Comparison of ENCODE assay signal across 14 cellular contexts in genomic region chr15:69154684-69155083, GRCh38. TPM values are rescaled to one million over a fixed set of nuclear protein-coding genes. Genes with fewer than 3 reads are reported as not detected.
DNase-seq lines count a peak whose midpoint lies in the region; ATAC-seq, FAIRE-seq and TF ChIP-seq lines count a peak whose summit lies in the region.
"Had no signal": no experiment of that assay in that cellular context is flagged by ENCODE, and none has a peak within 500 bp of the region (broad histone marks: within the 10 kb centered on the region; RNA-seq: fewer than 3 reads in every experiment).

No MANE protein-coding gene starts in this region.

- H3K27me3 ChIP-seq in right lobe of liver (no peaks in the 10 kb centered on the region), HepG2 (ENCODE audit: control insufficient read depth in 1 of 2, insufficient read depth in 2 of 2, low read length in 2 of 2) (peaks cover 0 to 3% of the 10 kb centered on the region in 2 experiments; a peak in 2 of 5 replicates), adipocyte (replicated peaks; ENCODE audit: control insufficient read depth, insufficient read depth, low read length) (peaks cover 14% of the 10 kb centered on the region), adrenal gland (no peaks in the 10 kb centered on the region)
- H3K27me3 ChIP-seq: upper lobe of right lung had no signal

- H3K9ac ChIP-seq in HepG2 (ENCODE audit: insufficient read depth, low read depth, low read length) (no peak overlapping the region), adipocyte (ENCODE audit: low read length) (no peak overlapping the region)

- H3K4me3 ChIP-seq in right lobe of liver (no peak overlapping the region), HepG2 (replicated peaks in 1 of 3; ENCODE audit: insufficient read depth in 1 of 3, low read depth in 2 of 3, low read length in 3 of 3) (no peak overlapping the region), adipocyte (ENCODE audit: low read length) (no peak overlapping the region), foreskin fibroblast (ENCODE audit: low read depth in 1 of 2, low read length in 2 of 2) (no peak overlapping the region), adrenal gland (no peak overlapping the region)
- H3K4me3 ChIP-seq: HAP-1, skin epidermis, upper lobe of right lung had no signal

- no peak for FAIRE-seq in HepG2 (lab: Jason Lieb, UNC)

- no peak overlapping the region for H2AFZ ChIP-seq in HepG2 (ENCODE audit: low read length)

- H3K36me3 ChIP-seq in right lobe of liver (no peaks in the 10 kb centered on the region), HepG2 (replicated peaks in 1 of 2; ENCODE audit: control insufficient read depth in 1 of 2, insufficient read depth in 2 of 2, low read length in 2 of 2) (no peaks in the 10 kb centered on the region), adipocyte (ENCODE audit: control insufficient read depth, insufficient read depth, low read length, severe bottlenecking) (no peaks in the 10 kb centered on the region), adrenal gland (replicated peaks in 1 of 2) (no peaks in the 10 kb centered on the region)
- H3K36me3 ChIP-seq: HAP-1, upper lobe of right lung had no signal

- no peak overlapping the region for H3K4me2 ChIP-seq in HepG2 (ENCODE audit: low read depth, low read length)

- TF ChIP-seq CTCF in right lobe of liver (IDR thresholded peaks at IDR 0.05) (no peak), HepG2 (CRISPR knock-in tag; IDR thresholded peaks at IDR 0.05) (no peak), foreskin fibroblast (IDR thresholded peaks at IDR 0.05; ENCODE audit: low read depth, low read length) (no peak), adrenal gland (IDR thresholded peaks at IDR 0.05) (no peak)

- H3K27ac ChIP-seq in right lobe of liver (no peak overlapping the region), HepG2 (ENCODE audit: extremely low read length, insufficient read depth, low read length) (no peak overlapping the region), adrenal gland (no peak overlapping the region)
- H3K27ac ChIP-seq: skin epidermis, upper lobe of right lung had no signal

- CTCF ChIA-PET in HepG2 (lab: Yijun Ruan, JAX; ENCODE audit: low intra/inter-chr PET ratio, low total read pairs) = no interaction called here

- TF ChIP-seq RAD21 in HepG2 (CRISPR knock-in tag; IDR thresholded peaks at IDR 0.05) = no peak

- POLR2A ChIA-PET in HepG2 (lab: Yijun Ruan, JAX) = no interaction called here

- in situ Hi-C loops in HepG2 (cut with HindIII; ENCODE audit: extremely low pct_ligation_motif_present, low pct_unique_long_range_greater_than_20kb) = no loop called here

- H3K4me1 ChIP-seq in right lobe of liver = no peaks in the 10 kb centered on the region
- peaks cover 20% of the 10 kb centered on the region for H3K4me1 ChIP-seq in HepG2 (ENCODE audit: insufficient read depth, low read length)
- peaks cover 3% of the 10 kb centered on the region for H3K4me1 ChIP-seq in adipocyte (ENCODE audit: control insufficient read depth, insufficient read depth, low read length)
- H3K4me1 ChIP-seq in adrenal gland (replicated peaks in 1 of 2) = peaks cover 0 to 1% of the 10 kb centered on the region in 2 donors
- H3K4me1 ChIP-seq: upper lobe of right lung had no signal

- TF ChIP-seq POLR2A in right lobe of liver (IDR thresholded peaks at IDR 0.05) (no peak), HepG2 (IDR thresholded peaks at IDR 0.05; ENCODE audit: insufficient read depth in 1 of 2, low read depth in 2 of 2, low read length in 2 of 2) (no peak), adrenal gland (IDR thresholded peaks at IDR 0.05) (no peak)

- no TSS peak for BruUV-seq in HepG2 (replicated peaks; lab: Mats Ljungman, UMichigan)

- 51% methylated on average over 3 of the region's 4 CpGs for WGBS in right lobe of liver (ENCODE audit: insufficient coverage, low coverage, low lambda C conversion rate, missing lambda C conversion rate)
- WGBS in HepG2 (ENCODE audit: low lambda C conversion rate) = 2% methylated on average over 4 of the region's 4 CpGs
- 49 to 69% (median 65%) methylated on average over 4 of the region's 4 CpGs for WGBS in adrenal gland, 4 donors

- intact Hi-C loops in right lobe of liver (cut with DNase I) (no loop called here), HepG2 (cut with micrococcal nuclease; ENCODE audit: unreplicated experiment) (no loop called here), adrenal gland (cut with DNase I) (no loop called here)

- H3K79me2 ChIP-seq in HepG2 (ENCODE audit: insufficient read depth, low read length) = no peaks in the 10 kb centered on the region

- no peak for DNase-seq in right lobe of liver
- DNase-seq in HepG2 (ENCODE audit: low spot score) = no peak
- DNase-seq in adipocyte (ENCODE audit: low read depth) = peak; percentile 62
- peak; percentile 77 to 85 for DNase-seq in foreskin fibroblast
- no peak for DNase-seq in activated CD4-positive, CD25-positive, alpha-beta regulatory T cell (lab: John Stamatoyannopoulos, UW)
- no peak for DNase-seq in adrenal gland
- DNase-seq: DMS79 treated with DMSO at 0.1 percent for 48 hours; effector memory CD4-positive, alpha-beta T cell; NCI-H2029 treated with DMSO at 0.1 percent for 48 hours; upper lobe of right lung had no signal

- TF ChIP-seq EP300 in HepG2 (IDR thresholded peaks at IDR 0.05; ENCODE audit: low read depth in 2 of 2, low read length in 2 of 2) (no peak), HepG2 (CRISPR knock-in tag; IDR thresholded peaks at IDR 0.05; ENCODE audit: borderline replicate concordance) (no peak)

- H3K9me3 ChIP-seq in right lobe of liver (no peaks in the 10 kb centered on the region), HepG2 (ENCODE audit: low read length) (no peaks in the 10 kb centered on the region), adipocyte (ENCODE audit: control insufficient read depth, low read length) (no peaks in the 10 kb centered on the region), adrenal gland (replicated peaks in 1 of 3) (no peaks in the 10 kb centered on the region)
- H3K9me3 ChIP-seq: HAP-1, upper lobe of right lung had no signal

- H4K20me1 ChIP-seq in HepG2 (ENCODE audit: insufficient read depth, low read length) = no peaks in the 10 kb centered on the region

- ATAC-seq in right lobe of liver (peak in 3 of 4 donors; percentile 57 to 84 (median 81)), HepG2 (no peak), HG02588 (IDR thresholded peaks at IDR 0.05; ENCODE audit: unreplicated experiment) (no peak)
- ATAC-seq in activated CD4-positive, CD25-positive, alpha-beta regulatory T cell treated with anti-CD3 and anti-CD28 coated beads, Interleukin-2, amount 50 U/mL, for 24 hours = no peak
- ATAC-seq: upper lobe of right lung had no signal

TF ChIP-seq in HepG2, 621 proteins besides CTCF, POLR2A, EP300 and RAD21 (continues in another document):
- TF ChIP-seq SP2 (CRISPR knock-in tag; IDR thresholded peaks at IDR 0.05) = no peak

RNA-seq across cellular contexts. Expression of gene GLCE, which starts 5.8 kb away (rescaled TPM):
- total RNA-seq in right lobe of liver (10 to 100 TPM in 5 of 6 experiments, 1 to 10 TPM in 1; 8.1 to 23.5 (median 15.4) TPM), HepG2 (2016; rRNA removed; fragmentation: Illumina TruSeq; extraction: Trizol) (11.0 and 12.9 TPM in 2 replicates), adrenal gland (10 to 100 TPM; 20.5 to 48.4 (median 28.4) TPM)
- total RNA-seq in HepG2 (2016; cell fraction: cytosol; rRNA removed; fragmentation: Illumina TruSeq; extraction: Trizol; ENCODE audit: low read depth) = 7.1 and 9.3 TPM in 2 replicates
- total RNA-seq in HepG2 (2016; cell fraction: insoluble cytoplasmic fraction; rRNA removed; fragmentation: Illumina TruSeq; extraction: Trizol) = 10.3 and 12.5 TPM in 2 replicates
- 8.0 and 10.0 TPM in 2 replicates for total RNA-seq in HepG2 (2016; cell fraction: membrane; rRNA removed; fragmentation: Illumina TruSeq; extraction: Trizol)
- 14.9 and 15.9 TPM in 2 replicates for total RNA-seq in HepG2 (2016; cell fraction: nucleus; rRNA removed; fragmentation: Illumina TruSeq; extraction: Trizol)
- polyA plus RNA-seq in HepG2 (2011; rRNA removed) (21.4 and 23.4 TPM in 2 replicates), adrenal gland (10 to 100 TPM in 2 of 3 donors, 1 to 10 TPM in 1; 9.3 to 22.3 (median 14.4) TPM)
- polyA plus RNA-seq in HepG2 (2011; cell fraction: cytosol; rRNA removed) = 10.4 and 19.7 TPM in 2 replicates
- polyA plus RNA-seq in HepG2 (2011; cell fraction: nucleus; rRNA removed) = 10.7 and 13.6 TPM in 2 replicates
- 13.7 TPM in 2 replicates for polyA plus RNA-seq in HepG2 (2012)
- polyA plus RNA-seq in HepG2 (2016; cell fraction: cytosol; fragmentation: Illumina TruSeq; extraction: Trizol; ENCODE audit: low read depth) = 3.3 and 5.1 TPM in 2 replicates
- 9.0 and 10.0 TPM in 2 replicates for polyA plus RNA-seq in HepG2 (2016; cell fraction: insoluble cytoplasmic fraction; fragmentation: Illumina TruSeq; extraction: Trizol; ENCODE audit: low read depth)
- 3.6 and 6.6 TPM in 2 replicates for polyA plus RNA-seq in HepG2 (2016; cell fraction: membrane; fragmentation: Illumina TruSeq; extraction: Trizol; ENCODE audit: low read depth)
- 14.1 and 14.8 TPM in 2 replicates for polyA plus RNA-seq in HepG2 (2016; cell fraction: nucleus; fragmentation: Illumina TruSeq; extraction: Trizol; ENCODE audit: insufficient read depth, low read depth)
- polyA minus RNA-seq in HepG2 (2011; rRNA and poly(A)+ RNA removed; ENCODE audit: low replicate concordance) = 10.1 and 13.0 TPM in 2 replicates
- polyA minus RNA-seq in HepG2 (2011; cell fraction: cytosol; rRNA and poly(A)+ RNA removed) = 25.0 and 28.1 TPM in 2 replicates
- 38.9 and 47.0 TPM in 2 replicates for polyA minus RNA-seq in HepG2 (2011; cell fraction: nucleus; rRNA and poly(A)+ RNA removed)

Comparison
In these comparisons a context has a peak if more than half of its experiments do, and no peak if none do; other contexts are left out.
1. ATAC-seq: peak in right lobe of liver (3 of 4); none in HepG2 (single experiment), HG02588 (single experiment) and activated CD4-positive, CD25-positive, alpha-beta regulatory T cell treated with anti-CD3 and anti-CD28 coated beads, Interleukin-2, amount 50 U/mL, for 24 hours (0 of 2).
2. DNase-seq: peak in adipocyte (single experiment) and foreskin fibroblast (2 of 2); none in right lobe of liver (0 of 3), HepG2 (single experiment), activated CD4-positive, CD25-positive, alpha-beta regulatory T cell (0 of 4) and adrenal gland (0 of 7).